ENCODE assay signal across 1 cellular context in genomic region chr1:88801575-88802208, GRCh38.
TF ChIP-seq lines count a peak whose summit lies in the region.

No MANE protein-coding gene starts in this region.

TF ChIP-seq in GM23338, 12 proteins besides CTCF, POLR2A, EP300 and RAD21 (continued from another document):
- no peak for TF ChIP-seq REST (IDR thresholded peaks at IDR 0.05; ENCODE audit: unreplicated experiment)
